ENCODE assay signal across 6 cellular contexts in the genomic region with DNA sequence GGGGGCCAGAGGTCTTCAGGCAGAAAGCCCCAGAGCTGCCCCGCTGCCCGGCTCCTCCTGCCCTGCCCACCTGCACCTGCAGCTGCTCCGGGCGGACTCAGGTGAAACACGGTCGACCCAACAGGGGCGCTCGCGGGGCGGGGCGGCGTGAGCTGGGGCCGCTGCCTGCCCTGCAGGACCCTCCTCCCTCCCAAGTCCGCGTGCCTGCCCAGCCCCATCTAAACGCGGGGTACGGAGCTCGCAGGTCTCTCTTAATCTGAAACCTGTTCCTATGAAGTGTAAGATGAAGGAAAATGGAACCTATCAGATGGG. TPM values are rescaled to one million over a fixed set of nuclear protein-coding genes. Genes with fewer than 3 reads are reported as not detected.
DNase-seq lines count a peak whose midpoint lies in the region; ATAC-seq and TF ChIP-seq lines count a peak whose summit lies in the region.

No MANE protein-coding gene starts in this region.

- peaks cover 41% of the 10 kb centered on the region for H3K79me2 ChIP-seq in PC-9 (ENCODE audit: low read depth)

- H3K9me2 ChIP-seq in PC-9 (ENCODE audit: insufficient read depth): no peaks in the 10 kb centered on the region

- POLR2A ChIA-PET in PC-9 (lab: Charles Lee; ENCODE audit: unreplicated experiment): interaction anchor here (0.7 kb wide), 1 partner anchor 37 kb away, joined by 12 read pairs; no protein-coding TSS in a partner anchor

- CTCF ChIA-PET in PC-9 (lab: Charles Lee): no interaction called here

- peaks cover 17% of the 10 kb centered on the region for H3F3A ChIP-seq in PC-9 (ENCODE audit: insufficient read depth, low read depth)

- H2AFZ ChIP-seq in PC-9: 0 out of 2 replicates have a peak overlapping the region, but pooled peaks have one; percentile 63

- WGBS in right lobe of liver (ENCODE audit: insufficient coverage, low coverage, low lambda C conversion rate, missing lambda C conversion rate): no CpG with 5 or more reads among the region's 19 CpGs

- peaks cover 21% of the 10 kb centered on the region for H3K4me1 ChIP-seq in PC-9 (replicated peaks; ENCODE audit: insufficient read depth)
- H3K4me1 ChIP-seq in right lobe of liver: peaks cover 0 to 18% (median 6%) of the 10 kb centered on the region in 4 donors

- peaks cover 16% of the 10 kb centered on the region; the same call in 1 of the 2 replicates for H4K20me1 ChIP-seq in PC-9 (ENCODE audit: insufficient read depth)

- no peak for TF ChIP-seq POLR2A in right lobe of liver (IDR thresholded peaks at IDR 0.05)

- peak overlapping the region; percentile 80 for H3K4me3 ChIP-seq in PC-9
- H3K4me3 ChIP-seq in right lobe of liver: peak overlapping the region; percentile 21 to 58 (median 58)

- intact Hi-C loops in PC-9 (cut with micrococcal nuclease; ENCODE audit: unreplicated experiment) (no loop called here), right lobe of liver (cut with DNase I) (no loop called here)

- no peak; the same call in 1 of the 2 replicates for TF ChIP-seq CTCF in PC-9 (conservative IDR thresholded peaks at IDR 0.05)
- no peak for TF ChIP-seq CTCF in right lobe of liver (IDR thresholded peaks at IDR 0.05)

- H3K27me3 ChIP-seq in PC-9 (ENCODE audit: insufficient read depth, low read depth): no peaks in the 10 kb centered on the region
- H3K27me3 ChIP-seq in right lobe of liver: no peaks in the 10 kb centered on the region

- H3K36me3 ChIP-seq in PC-9 (ENCODE audit: low read depth) (no peaks in the 10 kb centered on the region), right lobe of liver (peaks cover 0 to 6% (median 1%) of the 10 kb centered on the region in 4 donors)

- H3K4me2 ChIP-seq in PC-9: peak overlapping the region; percentile 99

- H3K27ac ChIP-seq in PC-9: no peak overlapping the region; the same call in 1 of the 2 replicates
- H3K27ac ChIP-seq in right lobe of liver: no peak overlapping the region

- no peaks in the 10 kb centered on the region for H3K9me3 ChIP-seq in PC-9 (ENCODE audit: insufficient read depth, low read depth)
- no peaks in the 10 kb centered on the region for H3K9me3 ChIP-seq in right lobe of liver

- DNase-seq in DMS153 treated with DMSO at 0.1 percent for 48 hours (lab: John Stamatoyannopoulos, UW; ENCODE audit: unreplicated experiment): peak; percentile 21
- no peak for DNase-seq in PC-9
- no peak for DNase-seq in right lobe of liver
- DNase-seq in islet precursor cell: no peak
- no peak for DNase-seq in OCI-M1 (lab: John Stamatoyannopoulos, UW)

- ATAC-seq in right lobe of liver (peak in 2 of 4 donors; percentile 1 to 24), GM21528 (IDR thresholded peaks at IDR 0.05; ENCODE audit: low FRiP score, unreplicated experiment) (no peak)

- no TSS peak for BruUV-seq in PC-9 (replicated peaks; lab: Mats Ljungman, UMichigan)

RNA-seq across cellular contexts. Expression of a gene that starts 28.1 kb away (rescaled TPM):
- total RNA-seq in PC-9 (2021) (40.6 and 50.7 TPM in 2 replicates), right lobe of liver (10 to 100 TPM; 44.3 to 72.8 (median 63.0) TPM)

RNA-seq across cellular contexts. Expression of a gene that starts 28.1 kb away (rescaled TPM):
- total RNA-seq in PC-9 (2021): 69.5 and 108 TPM in 2 replicates
- 10 to 100 TPM; 20.7 to 66.5 (median 24.5) TPM for total RNA-seq in right lobe of liver

RNA-seq across cellular contexts. Expression of a gene that starts 34.7 kb away (rescaled TPM):
- total RNA-seq in PC-9 (2021): 111 and 112 TPM in 2 replicates
- total RNA-seq in right lobe of liver: 10 to 100 TPM in 4 of 6 experiments, 1 to 10 TPM in 2; 9.0 to 14.2 (median 12.0) TPM

RNA-seq across cellular contexts. Expression of a gene that starts 40.7 kb away (rescaled TPM):
- total RNA-seq in PC-9 (2021) (21.7 and 27.5 TPM in 2 replicates), right lobe of liver (10 to 100 TPM in 1 of 6 experiments, 1 to 10 TPM in 5; 5.6 to 11.5 (median 6.0) TPM)

RNA-seq across cellular contexts. Expression of a gene that starts 46.4 kb away (rescaled TPM):
- total RNA-seq in PC-9 (2021) (35.0 and 47.3 TPM in 2 replicates), right lobe of liver (1 to 10 TPM; 5.4 to 7.6 (median 5.8) TPM)
